ENCODE assay signal across 2 cellular contexts in the genomic region with DNA sequence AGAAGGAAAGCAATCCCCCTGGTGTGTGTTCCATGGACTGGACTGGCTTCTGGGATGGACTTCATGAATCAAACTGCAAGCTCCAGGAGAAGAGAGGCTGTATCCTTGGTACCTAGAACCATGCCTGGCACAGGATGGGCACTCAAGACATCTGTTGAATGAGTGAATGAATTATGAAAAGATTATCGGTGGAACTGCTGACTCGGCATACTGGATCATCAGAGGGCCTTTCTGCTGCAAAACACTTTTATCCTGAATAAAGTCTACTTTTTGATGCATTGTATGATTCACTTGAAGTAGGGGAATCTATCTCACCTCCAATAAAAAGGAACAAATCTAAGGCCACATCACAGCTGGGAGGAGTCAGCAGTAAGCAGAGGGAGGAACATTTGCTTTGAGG.
A peak's percentile ranks its signal among the peaks of the same experiment; 100 is the strongest.
TF ChIP-seq lines count a peak whose summit lies in the region.

No MANE protein-coding gene starts in this region.

TF ChIP-seq in HepG2, 621 proteins besides CTCF, POLR2A, EP300 and RAD21:
- peak; percentile 92 for TF ChIP-seq MAFF (IDR thresholded peaks at IDR 0.05; ENCODE audit: low read depth, low read length)
- TF ChIP-seq MAFK (conservative IDR thresholded peaks at IDR 0.05 in 1 of 2, IDR thresholded peaks at IDR 0.05 in 1 of 2; ENCODE audit: low read length in 2 of 2) = peak; percentile 89 to 96
- TF ChIP-seq, protein P1, sequence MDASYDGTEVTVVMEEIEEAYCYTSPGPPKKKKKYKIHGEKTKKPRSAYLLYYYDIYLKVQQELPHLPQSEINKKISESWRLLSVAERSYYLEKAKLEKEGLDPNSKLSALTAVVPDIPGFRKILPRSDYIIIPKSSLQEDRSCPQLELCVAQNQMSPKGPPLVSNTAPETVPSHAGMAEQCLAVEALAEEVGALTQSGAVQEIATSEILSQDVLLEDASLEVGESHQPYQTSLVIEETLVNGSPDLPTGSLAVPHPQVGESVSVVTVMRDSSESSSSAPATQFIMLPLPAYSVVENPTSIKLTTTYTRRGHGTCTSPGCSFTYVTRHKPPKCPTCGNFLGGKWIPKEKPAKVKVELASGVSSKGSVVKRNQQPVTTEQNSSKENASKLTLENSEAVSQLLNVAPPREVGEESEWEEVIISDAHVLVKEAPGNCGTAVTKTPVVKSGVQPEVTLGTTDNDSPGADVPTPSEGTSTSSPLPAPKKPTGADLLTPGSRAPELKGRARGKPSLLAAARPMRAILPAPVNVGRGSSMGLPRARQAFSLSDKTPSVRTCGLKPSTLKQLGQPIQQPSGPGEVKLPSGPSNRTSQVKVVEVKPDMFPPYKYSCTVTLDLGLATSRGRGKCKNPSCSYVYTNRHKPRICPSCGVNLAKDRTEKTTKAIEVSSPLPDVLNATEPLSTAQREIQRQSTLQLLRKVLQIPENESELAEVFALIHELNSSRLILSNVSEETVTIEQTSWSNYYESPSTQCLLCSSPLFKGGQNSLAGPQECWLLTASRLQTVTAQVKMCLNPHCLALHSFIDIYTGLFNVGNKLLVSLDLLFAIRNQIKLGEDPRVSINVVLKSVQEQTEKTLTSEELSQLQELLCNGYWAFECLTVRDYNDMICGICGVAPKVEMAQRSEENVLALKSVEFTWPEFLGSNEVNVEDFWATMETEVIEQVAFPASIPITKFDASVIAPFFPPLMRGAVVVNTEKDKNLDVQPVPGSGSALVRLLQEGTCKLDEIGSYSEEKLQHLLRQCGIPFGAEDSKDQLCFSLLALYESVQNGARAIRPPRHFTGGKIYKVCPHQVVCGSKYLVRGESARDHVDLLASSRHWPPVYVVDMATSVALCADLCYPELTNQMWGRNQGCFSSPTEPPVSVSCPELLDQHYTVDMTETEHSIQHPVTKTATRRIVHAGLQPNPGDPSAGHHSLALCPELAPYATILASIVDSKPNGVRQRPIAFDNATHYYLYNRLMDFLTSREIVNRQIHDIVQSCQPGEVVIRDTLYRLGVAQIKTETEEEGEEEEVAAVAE (CRISPR knock-in tag; IDR thresholded peaks at IDR 0.05; ENCODE audit: borderline replicate concordance) = no peak

TF ChIP-seq in K562, 482 proteins besides CTCF, POLR2A, EP300 and RAD21:
- TF ChIP-seq MAFF (IDR thresholded peaks at IDR 0.05; ENCODE audit: low read length) (peak; percentile 73), MAFK (IDR thresholded peaks at IDR 0.05; ENCODE audit: low read length) (peak; percentile 83), ZNF316 (IDR thresholded peaks at IDR 0.05) (peak; percentile 83), ZNF589 (CRISPR knock-in tag; IDR thresholded peaks at IDR 0.05; ENCODE audit: low read depth) (no peak), SP2 (IDR thresholded peaks at IDR 0.05; ENCODE audit: extremely low read depth, low read depth, low read length, poor library complexity, severe bottlenecking) (no peak), TEAD4 (IDR thresholded peaks at IDR 0.05; ENCODE audit: low read length) (no peak), TEAD4 (CRISPR knock-in tag; IDR thresholded peaks at IDR 0.05; ENCODE audit: borderline replicate concordance) (no peak), ZC3H11A (IDR thresholded peaks at IDR 0.05; ENCODE audit: low read depth, low read length) (no peak), RNF2 (IDR thresholded peaks at IDR 0.05) (no peak), C11orf30 (IDR thresholded peaks at IDR 0.05; ENCODE audit: low read depth) (peak; percentile 70), MAFG (tag; conservative IDR thresholded peaks at IDR 0.05) (peak; percentile 76)
